Comparison of ENCODE assay signal across 21 cellular contexts in genomic region chr10:88828310-88828709, GRCh38. TPM values are rescaled to one million over a fixed set of nuclear protein-coding genes. Genes with fewer than 3 reads are reported as not detected.
A peak's percentile ranks its signal among the peaks of the same experiment; 100 is the strongest.
DNase-seq lines count a peak whose midpoint lies in the region; ATAC-seq and TF ChIP-seq lines count a peak whose summit lies in the region.
"Had no signal": no experiment of that assay in that cellular context is flagged by ENCODE, and none has a peak within 500 bp of the region (broad histone marks: within the 10 kb centered on the region; RNA-seq: fewer than 3 reads in every experiment).

No MANE protein-coding gene starts in this region.

- no peaks in the 10 kb centered on the region for H4K20me1 ChIP-seq in BLaER1
- H4K20me1 ChIP-seq in GM23248 (ENCODE audit: insufficient read depth) = no peaks in the 10 kb centered on the region

- no peaks in the 10 kb centered on the region for H3K9me3 ChIP-seq in BLaER1
- H3K9me3 ChIP-seq in GM23248 (ENCODE audit: low read depth) = no peaks in the 10 kb centered on the region
- H3K9me3 ChIP-seq in esophagus muscularis mucosa = no peaks in the 10 kb centered on the region
- H3K9me3 ChIP-seq in liver (ENCODE audit: control insufficient read depth in 4 of 4, low read length in 3 of 4) = no peaks in the 10 kb centered on the region

- peak; percentile 29 for DNase-seq in GM23248
- peak; percentile 1 for DNase-seq in esophagus muscularis mucosa (ENCODE audit: extremely low spot score)
- DNase-seq in activated CD4-positive, alpha-beta T cell treated with anti-CD3 and anti-CD28 coated beads for 1 hour = no peak
- DNase-seq: C1 segment of cervical spinal cord; CD8-positive, alpha-beta memory T cell; GOT3; KG1; MV-4-11; NCI-H187; NCI-H2107; NCI-H2227 treated with DMSO at 0.1 percent for 48 hours; NCI-H510A treated with DMSO at 0.1 percent for 48 hours; NCI-H774; OCI-M1; Right ventricle myocardium superior had no signal

- no peak for TF ChIP-seq POLR2A in esophagus muscularis mucosa (IDR thresholded peaks at IDR 0.05; ENCODE audit: low read depth)

- intact Hi-C loops in esophagus muscularis mucosa (cut with DNase I) = no loop called here

- H3K27ac ChIP-seq in BLaER1 = no peak overlapping the region
- no peak overlapping the region for H3K27ac ChIP-seq in GM23248
- no peak overlapping the region for H3K27ac ChIP-seq in esophagus muscularis mucosa (replicated peaks in 1 of 4)
- no peak overlapping the region for H3K27ac ChIP-seq in liver (ENCODE audit: low read depth in 1 of 2, low read length in 2 of 2)
- H3K27ac ChIP-seq: SK-N-MC had no signal

- H3K4me2 ChIP-seq in BLaER1 = peak overlapping the region; percentile 45
- no peak overlapping the region for H3K4me2 ChIP-seq in GM23248 (ENCODE audit: unreplicated experiment)

- no peak overlapping the region for H2AFZ ChIP-seq in GM23248

- in situ Hi-C loops in GM23248 (cut with MboI) = no loop called here

- no peak for TF ChIP-seq EP300 in esophagus muscularis mucosa (IDR thresholded peaks at IDR 0.05)

- no peak for TF ChIP-seq CTCF in esophagus muscularis mucosa (IDR thresholded peaks at IDR 0.05)
- no peak for TF ChIP-seq CTCF in liver (IDR thresholded peaks at IDR 0.05; ENCODE audit: low read depth, low read length, missing input control)

- ATAC-seq in HG03097 (IDR thresholded peaks at IDR 0.05; ENCODE audit: low FRiP score, unreplicated experiment) (no peak), GM21786 (IDR thresholded peaks at IDR 0.05; ENCODE audit: unreplicated experiment) (no peak)

- TF ChIP-seq RAD21 in liver (IDR thresholded peaks at IDR 0.05) = no peak

- H3K79me2 ChIP-seq in GM23248 (ENCODE audit: insufficient read depth) = no peaks in the 10 kb centered on the region

- H3K4me3 ChIP-seq in BLaER1 (no peak overlapping the region), GM23248 (no peak overlapping the region), esophagus muscularis mucosa (no peak overlapping the region), liver (ENCODE audit: low read depth in 1 of 3, low read length in 3 of 3) (no peak overlapping the region)
- H3K4me3 ChIP-seq: SK-N-MC had no signal

- H3K9ac ChIP-seq in BLaER1 (no peak overlapping the region), GM23248 (no peak overlapping the region), liver (ENCODE audit: low read depth in 1 of 2, low read length in 2 of 2) (no peak overlapping the region)

- H3K27me3 ChIP-seq in BLaER1 = no peaks in the 10 kb centered on the region; the same call in 1 of the 2 replicates
- no peaks in the 10 kb centered on the region for H3K27me3 ChIP-seq in GM23248 (replicated peaks; ENCODE audit: insufficient read depth)
- H3K27me3 ChIP-seq in esophagus muscularis mucosa = no peaks in the 10 kb centered on the region
- H3K27me3 ChIP-seq in liver (ENCODE audit: control insufficient read depth in 4 of 4, insufficient read depth in 4 of 4, low read length in 3 of 4) = no peaks in the 10 kb centered on the region

- H3F3A ChIP-seq in GM23248 (ENCODE audit: insufficient read depth) = no peaks in the 10 kb centered on the region

- WGBS in GM23248 (ENCODE audit: low coverage in 1 of 2, low lambda C conversion rate in 2 of 2, missing lambda C conversion rate in 2 of 2), 2 experiments = 24 to 31% methylated on average over 1 of the region's 1 CpG
- 39% methylated on average over 1 of the region's 1 CpG for WGBS in esophagus muscularis mucosa
- 22% methylated on average over 1 of the region's 1 CpG for WGBS in liver

- H3K4me1 ChIP-seq in BLaER1 = peaks cover 35% of the 10 kb centered on the region
- no peaks in the 10 kb centered on the region for H3K4me1 ChIP-seq in GM23248 (ENCODE audit: insufficient read depth)
- H3K4me1 ChIP-seq in esophagus muscularis mucosa = no peaks in the 10 kb centered on the region
- H3K4me1 ChIP-seq in liver (ENCODE audit: control insufficient read depth in 4 of 4, insufficient read depth in 4 of 4, low read length in 3 of 4) = peaks cover 0 to 4% (median 1%) of the 10 kb centered on the region in 4 donors

- H3K36me3 ChIP-seq in BLaER1 (no peaks in the 10 kb centered on the region), GM23248 (ENCODE audit: low read depth) (no peaks in the 10 kb centered on the region), esophagus muscularis mucosa (no peaks in the 10 kb centered on the region), liver (ENCODE audit: control insufficient read depth in 4 of 4, insufficient read depth in 3 of 4, low read depth in 1 of 4, low read length in 3 of 4) (no peaks in the 10 kb centered on the region)

- H3K9me2 ChIP-seq in GM23248 (ENCODE audit: insufficient read depth) = no peaks in the 10 kb centered on the region

TF ChIP-seq in liver, 16 proteins besides CTCF, POLR2A, EP300 and RAD21:
- peak; percentile 55 to 59 for TF ChIP-seq RXRA (IDR thresholded peaks at IDR 0.05)
- no peak for TF ChIP-seq GABPA (IDR thresholded peaks at IDR 0.05 in 1 of 2, conservative IDR thresholded peaks at IDR 0.05 in 1 of 2)
- TF ChIP-seq ATF3 (IDR thresholded peaks at IDR 0.05) = peak; percentile 56
- TF ChIP-seq ZBTB33 (IDR thresholded peaks at IDR 0.05) = no peak
- no peak for TF ChIP-seq REST (IDR thresholded peaks at IDR 0.05)
- TF ChIP-seq FOXA2 (IDR thresholded peaks at IDR 0.05) = no peak
- no peak for TF ChIP-seq TAF1 (conservative IDR thresholded peaks at IDR 0.05)
- TF ChIP-seq SP1 (IDR thresholded peaks at IDR 0.05) = peak; percentile 26
- TF ChIP-seq HNF4A (conservative IDR thresholded peaks at IDR 0.05) = peak; percentile 19 to 57
- TF ChIP-seq YY1 (IDR thresholded peaks at IDR 0.05) = no peak
- TF ChIP-seq NR2F2 (IDR thresholded peaks at IDR 0.05) = no peak
- TF ChIP-seq JUND (IDR thresholded peaks at IDR 0.05) = peak; percentile 82 to 91

RNA-seq across cellular contexts. Expression of gene ANKRD22, which starts 23.3 kb away (rescaled TPM):
- 0.22 TPM in 1 of 2 replicates, not detected in the other for total RNA-seq in GM23248 (2014; rRNA removed; shearing (Covaris generic))
- polyA plus RNA-seq in GM23248 (2016; fragmentation: Nextera tagmentation; extraction: Ambion mirVana) (not detected in 2 replicates), liver (under 1 TPM; 0.38 to 0.43 TPM)
- total RNA-seq in esophagus muscularis mucosa (not detected), liver (1 to 10 TPM in 1 of 2 donors, under 1 TPM in 1; 0.42 to 1.0 TPM)
- total RNA-seq: A673; CD8-positive, alpha-beta memory T cell; Right ventricle myocardium superior had no signal

RNA-seq across cellular contexts. Expression of gene LIPM, which starts 25.8 kb away (rescaled TPM):
- not detected in 2 replicates for total RNA-seq in GM23248 (2014; rRNA removed; shearing (Covaris generic))
- not detected in 2 replicates for polyA plus RNA-seq in GM23248 (2016; fragmentation: Nextera tagmentation; extraction: Ambion mirVana)
- not detected for total RNA-seq in esophagus muscularis mucosa
- not detected for total RNA-seq in liver
- polyA plus RNA-seq in liver = not detected
- total RNA-seq: A673; CD8-positive, alpha-beta memory T cell; Right ventricle myocardium superior had no signal
- polyA plus RNA-seq: CD8-positive, alpha-beta memory T cell had no signal

RNA-seq across cellular contexts. Expression of gene STAMBPL1, which starts 51.7 kb away (rescaled TPM):
- total RNA-seq in GM23248 (2014; rRNA removed; shearing (Covaris generic)) = 22.4 and 23.9 TPM in 2 replicates
- polyA plus RNA-seq in GM23248 (2016; fragmentation: Nextera tagmentation; extraction: Ambion mirVana) (13.3 and 15.1 TPM in 2 replicates), liver (1 to 10 TPM; 1.3 to 1.9 TPM)
- total RNA-seq in esophagus muscularis mucosa (10 to 100 TPM in 3 of 4 donors, 1 to 10 TPM in 1; 8.6 to 27.4 (median 14.7) TPM), liver (1 to 10 TPM; 5.5 to 8.0 TPM)
